ENCODE assay signal across 21 cellular contexts in the genomic region with DNA sequence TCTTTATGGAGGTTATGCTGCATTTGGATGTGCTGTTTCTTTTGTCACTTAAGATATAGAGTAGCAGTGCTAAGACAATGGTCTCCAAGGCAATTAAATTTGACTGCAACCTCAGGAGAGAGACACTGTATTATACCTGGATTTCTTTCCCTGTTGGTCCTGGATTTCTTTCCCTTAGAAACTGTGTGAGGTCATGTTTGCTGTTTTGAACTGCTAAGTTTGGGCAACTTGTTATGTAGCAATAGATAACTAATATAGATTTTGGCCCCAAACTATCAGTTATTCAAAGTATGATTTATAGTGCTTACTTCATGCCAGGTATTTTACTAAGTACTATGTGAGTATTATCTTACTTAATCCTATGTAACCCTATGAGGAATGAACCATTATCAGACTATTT.
"Had no signal": no experiment of that assay in that cellular context is flagged by ENCODE, and none has a peak within 500 bp of the region (broad histone marks: within the 10 kb centered on the region; RNA-seq: fewer than 3 reads in every experiment).

No MANE protein-coding gene starts in this region.

- H3K36me3 ChIP-seq: colonic mucosa, esophagus squamous epithelium, gastrocnemius medialis, heart right ventricle, left ventricle myocardium inferior, lower lobe of right lung had no signal

- DNase-seq: colonic mucosa; cortex of kidney; effector CD8-positive, alpha-beta T cell; effector memory CD8-positive, alpha-beta T cell; endodermal cell; erythroblast; esophagus squamous epithelium; foreskin fibroblast; foreskin melanocyte; gastrocnemius medialis; glutamatergic neuron; head of caudate nucleus; heart right ventricle; hippocampal formation; left cardiac atrium; left ventricle myocardium inferior; lower lobe of right lung; mesendoderm; midbrain had no signal

- H3K27ac ChIP-seq: colonic mucosa, epithelial cell of prostate, esophagus squamous epithelium, gastrocnemius medialis, heart right ventricle, left ventricle myocardium inferior, lower lobe of right lung had no signal

- H3K4me1 ChIP-seq: colonic mucosa, esophagus squamous epithelium, gastrocnemius medialis, heart right ventricle, left ventricle myocardium inferior, lower lobe of right lung had no signal

- H3K9me3 ChIP-seq: colonic mucosa, esophagus squamous epithelium, gastrocnemius medialis, heart right ventricle, lower lobe of right lung had no signal

- ATAC-seq: effector memory CD8-positive, alpha-beta T cell; esophagus mucosa; gastrocnemius medialis; heart right ventricle; left cardiac atrium; lower lobe of right lung had no signal

- H3K27me3 ChIP-seq: colonic mucosa, esophagus squamous epithelium, gastrocnemius medialis had no signal

- H3K4me3 ChIP-seq: colonic mucosa, esophagus squamous epithelium, gastrocnemius medialis, heart right ventricle, left ventricle myocardium inferior, lower lobe of right lung had no signal
